In the genomic region with DNA sequence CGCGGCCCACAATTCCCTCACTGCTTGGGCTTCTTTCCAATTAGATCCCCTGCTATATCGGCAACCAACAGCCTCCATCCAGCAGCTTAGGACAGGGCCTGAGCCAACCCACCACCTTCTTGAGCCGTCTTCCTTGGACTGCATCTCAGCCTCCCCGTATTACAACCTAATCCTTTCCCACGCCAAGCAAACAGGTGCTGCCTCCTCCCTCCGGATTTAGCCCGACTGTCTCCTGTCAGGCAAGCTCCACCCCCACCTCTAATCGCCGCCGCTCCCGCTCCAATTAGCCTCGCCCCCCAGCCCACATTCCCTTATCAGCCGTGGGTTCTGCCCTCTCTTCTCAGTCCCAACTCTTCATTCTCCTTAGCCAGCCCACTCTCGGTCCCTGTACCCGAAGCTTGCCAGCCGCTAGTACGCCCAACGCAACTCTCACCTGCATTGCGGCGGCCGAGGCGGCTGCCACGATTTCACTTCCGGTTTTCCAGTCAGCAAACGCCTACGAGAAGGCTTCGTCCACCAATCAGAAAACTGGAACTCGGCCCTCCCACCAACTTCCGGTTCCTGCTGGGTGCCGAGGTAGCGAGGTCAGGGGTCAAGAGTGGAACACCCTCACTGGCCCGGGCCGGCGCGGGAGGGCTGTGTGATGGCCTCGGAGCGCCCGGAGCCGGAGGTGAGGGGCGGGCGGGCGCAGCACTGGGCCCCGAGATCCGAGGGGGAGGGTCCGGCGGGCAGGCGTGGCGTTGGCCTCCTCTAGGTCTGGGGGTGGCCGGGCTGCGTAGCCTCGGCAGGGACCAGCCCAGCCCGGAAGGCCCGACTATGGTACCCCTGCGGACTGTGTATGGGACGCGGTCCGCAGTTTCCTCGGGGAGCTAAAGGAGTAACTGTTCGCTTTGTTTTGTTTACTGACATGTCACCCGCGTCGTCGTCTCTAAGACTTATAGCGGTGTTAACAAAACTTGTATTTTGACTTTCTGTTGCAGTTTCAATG, we compare ENCODE assay signal across 8 cellular contexts.
DNase-seq lines count a peak whose midpoint lies in the region; ATAC-seq and TF ChIP-seq lines count a peak whose summit lies in the region.

A gene with protein sequence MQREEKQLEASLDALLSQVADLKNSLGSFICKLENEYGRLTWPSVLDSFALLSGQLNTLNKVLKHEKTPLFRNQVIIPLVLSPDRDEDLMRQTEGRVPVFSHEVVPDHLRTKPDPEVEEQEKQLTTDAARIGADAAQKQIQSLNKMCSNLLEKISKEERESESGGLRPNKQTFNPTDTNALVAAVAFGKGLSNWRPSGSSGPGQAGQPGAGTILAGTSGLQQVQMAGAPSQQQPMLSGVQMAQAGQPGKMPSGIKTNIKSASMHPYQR (minus strand): TSS at position 475 of the 988 bp plus-strand sequence. CDS start 36 bp downstream, at position 439.
A gene (plus strand): TSS at position 574 of the 988 bp plus-strand sequence. CDS start 70 bp downstream, at position 644.

- H3K4me1 Mint-ChIP-seq in central memory CD8-positive, alpha-beta T cell = peaks cover 44% of the 10 kb centered on the region

- H3K27me3 Mint-ChIP-seq in central memory CD8-positive, alpha-beta T cell = no peaks in the 10 kb centered on the region

- H3K4me3 ChIP-seq in AG09309 (ENCODE audit: control insufficient read depth, low read depth, low read length) = peak within 1 kb of the TSS; percentile 99

- peaks cover 25% of the 10 kb centered on the region for H3K36me3 Mint-ChIP-seq in central memory CD8-positive, alpha-beta T cell (ENCODE audit: insufficient read depth)

- peak within 1 kb of the TSS; percentile 100 for H3K4me3 Mint-ChIP-seq in central memory CD8-positive, alpha-beta T cell

- H3K9me3 Mint-ChIP-seq in central memory CD8-positive, alpha-beta T cell = no peaks in the 10 kb centered on the region

- ATAC-seq in GM19035 (IDR thresholded peaks at IDR 0.05; ENCODE audit: unreplicated experiment) (peak; percentile 91), HG03342 (IDR thresholded peaks at IDR 0.05; ENCODE audit: unreplicated experiment) (peak; percentile 90)
- ATAC-seq in activated CD4-positive, CD25-positive, alpha-beta regulatory T cell treated with anti-CD3 and anti-CD28 coated beads, Interleukin-2, amount 50 U/mL, for 24 hours = peak; percentile 96 to 98
- peak; percentile 96 for ATAC-seq in central memory CD8-positive, alpha-beta T cell (replicated peaks; ENCODE audit: extremely low read depth, poor library complexity, severe bottlenecking)

- TF ChIP-seq CTCF in AG09309 (IDR thresholded peaks at IDR 0.05; ENCODE audit: control insufficient read depth, insufficient read depth, low read depth, low read length, missing control alignments) = no peak

- DNase-seq in AG09309 (ENCODE audit: low read depth) = peak; percentile 69
- DNase-seq in NCI-H446 treated with DMSO at 0.1 percent for 48 hours (lab: John Stamatoyannopoulos, UW) = peak; percentile 77
- peak; percentile 83 to 89 for DNase-seq in central memory CD8-positive, alpha-beta T cell (ENCODE audit: low spot score in 2 of 2)
- DNase-seq in iris pigment epithelial cell (ENCODE audit: low read depth) = peak; percentile 90
- peak; percentile 93 to 94 for DNase-seq in stimulated activated CD4-positive, alpha-beta T cell treated with anti-CD3 and anti-CD28 coated beads, Interleukin-12 subunit alpha, Interleukin-12 subunit beta, amount 100 ng/mL, for 24 hours (ENCODE audit: low read depth in 2 of 2)

- peak within 1 kb of the TSS; percentile 100 for H3K27ac Mint-ChIP-seq in central memory CD8-positive, alpha-beta T cell (ENCODE audit: low read depth)

Comparison
In these comparisons a context has a peak if more than half of its experiments do, and no peak if none do; other contexts are left out.
1. Peak in every context shown above with its lines: DNase-seq, ATAC-seq and H3K4me3 ChIP-seq.